20 cellular contexts compared by ENCODE assay signal in genomic region chr2:49656853-49657252, GRCh38.
DNase-seq lines count a peak whose midpoint lies in the region; ATAC-seq, FAIRE-seq and TF ChIP-seq lines count a peak whose summit lies in the region.
"Had no signal": no experiment of that assay in that cellular context is flagged by ENCODE, and none has a peak within 500 bp of the region (broad histone marks: within the 10 kb centered on the region; RNA-seq: fewer than 3 reads in every experiment).

No MANE protein-coding gene starts in this region.

- no peak for TF ChIP-seq EP300 in SK-N-SH (IDR thresholded peaks at IDR 0.05; ENCODE audit: borderline replicate concordance in 1 of 2, low read depth in 1 of 2, low read length in 1 of 2)

- H3K9me2 ChIP-seq in SK-N-SH = no peaks in the 10 kb centered on the region; the same call in 1 of the 2 replicates

- peak; percentile 15 for FAIRE-seq in endometrium (lab: Jason Lieb, UNC)
- FAIRE-seq: A549, G401.6, GM12891, GM19239 had no signal

- TF ChIP-seq CTCF in SK-N-SH (IDR thresholded peaks at IDR 0.05) = no peak

- no peak overlapping the region for H3K9ac ChIP-seq in SK-N-SH
- H3K9ac ChIP-seq: BLaER1 treated with 17β-estradiol and CSF1 and Interleukin-3, amounts not matched to agents 10 nM and 100 nM had no signal

- no peaks in the 10 kb centered on the region for H3F3A ChIP-seq in SK-N-SH (replicated peaks; ENCODE audit: insufficient read depth)

- TF ChIP-seq RAD21 in SK-N-SH (IDR thresholded peaks at IDR 0.05; ENCODE audit: low read length) = no peak

- no peak overlapping the region for H3K4me3 ChIP-seq in SK-N-SH (ENCODE audit: low read depth in 2 of 2, low read length in 1 of 2)
- H3K4me3 ChIP-seq: A549; BLaER1 treated with 17β-estradiol and CSF1 and Interleukin-3, amounts not matched to agents 10 nM and 100 nM had no signal

- H3K4me1 ChIP-seq in SK-N-SH (ENCODE audit: control insufficient read depth in 1 of 2, insufficient read depth in 2 of 2, low read depth in 1 of 2, low read length in 1 of 2) = no peaks in the 10 kb centered on the region; a peak in 1 of 4 replicates
- H3K4me1 ChIP-seq: A549; BLaER1 treated with 17β-estradiol and CSF1 and Interleukin-3, amounts not matched to agents 10 nM and 100 nM; Caco-2 had no signal

- H3K36me3 ChIP-seq in SK-N-SH (replicated peaks in 1 of 2; ENCODE audit: control insufficient read depth in 1 of 2, insufficient read depth in 2 of 2, low read length in 1 of 2) = no peaks in the 10 kb centered on the region
- H3K36me3 ChIP-seq: BLaER1 treated with 17β-estradiol and CSF1 and Interleukin-3, amounts not matched to agents 10 nM and 100 nM had no signal

- no peaks in the 10 kb centered on the region for H3K79me2 ChIP-seq in SK-N-SH (ENCODE audit: insufficient read depth)

- DNase-seq in SK-N-SH = no peak
- peak; percentile 31 for DNase-seq in NCI-H82 treated with DMSO at 0.1 percent for 48 hours (lab: John Stamatoyannopoulos, UW; ENCODE audit: unreplicated experiment)
- DNase-seq in left ventricle myocardium superior = no peak
- DNase-seq: AML-193; Caco-2; Calu3; CD4-positive, alpha-beta T cell; CD8-positive, alpha-beta T cell; DMS79 treated with DMSO at 0.1 percent for 48 hours; GF-D8 had no signal

- H3K4me2 ChIP-seq in SK-N-SH = no peak overlapping the region
- H3K4me2 ChIP-seq: A549; BLaER1 treated with 17β-estradiol and CSF1 and Interleukin-3, amounts not matched to agents 10 nM and 100 nM had no signal

- H3K27me3 ChIP-seq in SK-N-SH (ENCODE audit: insufficient read depth) = no peaks in the 10 kb centered on the region
- H3K27me3 ChIP-seq: BLaER1 treated with 17β-estradiol and CSF1 and Interleukin-3, amounts not matched to agents 10 nM and 100 nM had no signal

- POLR2A ChIA-PET in SK-N-SH (lab: Yijun Ruan, JAX) = no interaction called here

- H3K9me3 ChIP-seq in SK-N-SH = no peaks in the 10 kb centered on the region
- H3K9me3 ChIP-seq: A549; BLaER1 treated with 17β-estradiol and CSF1 and Interleukin-3, amounts not matched to agents 10 nM and 100 nM; Caco-2 had no signal

- CTCF ChIA-PET in SK-N-SH (lab: Yijun Ruan, JAX) = interaction anchor here (1.1 kb wide), 1 partner anchor 401 kb away, joined by 3 read pairs; no protein-coding TSS in a partner anchor

- H4K20me1 ChIP-seq in SK-N-SH (ENCODE audit: insufficient read depth) = no peaks in the 10 kb centered on the region
- H4K20me1 ChIP-seq: BLaER1 treated with 17β-estradiol and CSF1 and Interleukin-3, amounts not matched to agents 10 nM and 100 nM had no signal

- no peak overlapping the region for H2AFZ ChIP-seq in SK-N-SH (ENCODE audit: low read depth)

- no peak for ATAC-seq in SK-N-SH treated with all-trans-retinoic acid at 6 μM for 48 hours
- no peak for ATAC-seq in HG03139 (IDR thresholded peaks at IDR 0.05; ENCODE audit: unreplicated experiment)
- ATAC-seq in left ventricle myocardium superior = no peak
- ATAC-seq: A549; CD8-positive, alpha-beta T cell had no signal

- H3K27ac ChIP-seq in SK-N-SH (ENCODE audit: low read depth in 2 of 2, low read length in 1 of 2) = no peak overlapping the region
- H3K27ac ChIP-seq: 22Rv1; A549; BLaER1 treated with 17β-estradiol and CSF1 and Interleukin-3, amounts not matched to agents 10 nM and 100 nM; C4-2B had no signal

- WGBS in SK-N-SH (ENCODE audit: low lambda C conversion rate) = 12% methylated on average over 3 of the region's 3 CpGs

- intact Hi-C loops in left ventricle myocardium superior (cut with micrococcal nuclease) = loop anchor here (10.0 kb wide), 1 partner anchor 958 kb away; no protein-coding TSS in a partner anchor

TF ChIP-seq in SK-N-SH treated with all-trans-retinoic acid at 6 μM for 48 hours, 23 proteins besides CTCF, POLR2A, EP300 and RAD21 (continues in another document):
- no peak for TF ChIP-seq CSRNP3 (CRISPR knock-in tag; IDR thresholded peaks at IDR 0.05)
- TF ChIP-seq ESRRG (CRISPR knock-in tag; IDR thresholded peaks at IDR 0.05) = no peak
- TF ChIP-seq CSDC2 (CRISPR knock-in tag; IDR thresholded peaks at IDR 0.05) = no peak
- TF ChIP-seq TCF4 (CRISPR knock-in tag; IDR thresholded peaks at IDR 0.05; ENCODE audit: borderline replicate concordance) = peak; percentile 74
- TF ChIP-seq ARNTL (CRISPR knock-in tag; IDR thresholded peaks at IDR 0.05; ENCODE audit: borderline replicate concordance, low read depth) = no peak
- no peak for TF ChIP-seq PPARA (CRISPR knock-in tag; IDR thresholded peaks at IDR 0.05; ENCODE audit: borderline replicate concordance)
- TF ChIP-seq PATZ1 (CRISPR knock-in tag; IDR thresholded peaks at IDR 0.05; ENCODE audit: borderline replicate concordance) = no peak
- TF ChIP-seq TOX (CRISPR knock-in tag; IDR thresholded peaks at IDR 0.05; ENCODE audit: borderline replicate concordance) = no peak
- TF ChIP-seq BACH2 (CRISPR knock-in tag; IDR thresholded peaks at IDR 0.05; ENCODE audit: borderline replicate concordance) = no peak
- TF ChIP-seq ZNF565 (CRISPR knock-in tag; conservative IDR thresholded peaks at IDR 0.05; ENCODE audit: low read depth) = no peak
- no peak for TF ChIP-seq ZNF70 (CRISPR knock-in tag; IDR thresholded peaks at IDR 0.05)

TF ChIP-seq in SK-N-SH, 30 proteins besides CTCF, POLR2A, EP300 and RAD21:
- TF ChIP-seq MXI1 (IDR thresholded peaks at IDR 0.05; ENCODE audit: low read depth, low read length) (no peak), SMC3 (IDR thresholded peaks at IDR 0.05; ENCODE audit: low read depth, low read length) (no peak), ZBTB33 (IDR thresholded peaks at IDR 0.05; ENCODE audit: borderline replicate concordance, low read depth) (no peak), USF1 (IDR thresholded peaks at IDR 0.05; ENCODE audit: borderline replicate concordance, low read depth) (no peak), FOXJ3 (CRISPR knock-in tag; IDR thresholded peaks at IDR 0.05) (no peak), TCF12 (IDR thresholded peaks at IDR 0.05) (no peak), GATA2 (CRISPR knock-in tag; IDR thresholded peaks at IDR 0.05) (no peak), RXRA (IDR thresholded peaks at IDR 0.05; ENCODE audit: borderline replicate concordance, low read depth) (no peak), TEAD4 (IDR thresholded peaks at IDR 0.05; ENCODE audit: borderline replicate concordance, insufficient read depth) (no peak), FOXM1 (IDR thresholded peaks at IDR 0.05; ENCODE audit: low read depth) (no peak), POLR2AphosphoS5 (IDR thresholded peaks at IDR 0.05; ENCODE audit: low read depth, low read length) (no peak), PBX3 (IDR thresholded peaks at IDR 0.05) (no peak), YY1 (IDR thresholded peaks at IDR 0.05; ENCODE audit: low read depth) (no peak), NFIC (IDR thresholded peaks at IDR 0.05; ENCODE audit: borderline replicate concordance) (no peak), FOSL2 (IDR thresholded peaks at IDR 0.05; ENCODE audit: borderline replicate concordance, low read depth) (no peak), TAF1 (IDR thresholded peaks at IDR 0.05; ENCODE audit: borderline replicate concordance, low read depth, low read length) (no peak), ELF1 (IDR thresholded peaks at IDR 0.05) (no peak), USF2 (IDR thresholded peaks at IDR 0.05; ENCODE audit: borderline replicate concordance, low read depth, low read length) (no peak)
